In the genomic region with DNA sequence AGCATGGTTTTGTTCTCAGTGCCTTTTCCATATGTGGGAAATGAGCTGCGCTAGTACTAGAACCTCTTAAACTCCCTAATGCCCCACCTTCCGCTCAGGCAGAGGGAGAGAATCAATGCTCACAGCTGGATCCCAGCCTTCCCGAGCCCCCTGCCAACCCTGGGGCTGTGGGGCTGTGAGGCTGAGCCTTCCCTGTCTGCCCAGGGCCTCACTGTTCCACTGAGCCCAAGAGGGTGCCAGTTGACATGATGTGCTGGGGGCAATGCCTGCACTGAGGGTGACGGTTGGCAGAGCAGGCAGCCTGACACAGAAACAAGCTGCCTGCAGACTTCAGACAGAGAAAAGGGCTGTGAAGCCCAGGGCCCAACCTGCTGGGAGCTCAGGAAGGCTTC, we compare ENCODE assay signal across 1 cellular context.
TF ChIP-seq lines count a peak whose summit lies in the region.

No MANE protein-coding gene starts in this region.

TF ChIP-seq in GM12878, 131 proteins besides CTCF, POLR2A, EP300 and RAD21:
- no peak for TF ChIP-seq MEF2A (IDR thresholded peaks at IDR 0.05; ENCODE audit: insufficient read depth, low read depth, low read length)
- TF ChIP-seq, protein P1, sequence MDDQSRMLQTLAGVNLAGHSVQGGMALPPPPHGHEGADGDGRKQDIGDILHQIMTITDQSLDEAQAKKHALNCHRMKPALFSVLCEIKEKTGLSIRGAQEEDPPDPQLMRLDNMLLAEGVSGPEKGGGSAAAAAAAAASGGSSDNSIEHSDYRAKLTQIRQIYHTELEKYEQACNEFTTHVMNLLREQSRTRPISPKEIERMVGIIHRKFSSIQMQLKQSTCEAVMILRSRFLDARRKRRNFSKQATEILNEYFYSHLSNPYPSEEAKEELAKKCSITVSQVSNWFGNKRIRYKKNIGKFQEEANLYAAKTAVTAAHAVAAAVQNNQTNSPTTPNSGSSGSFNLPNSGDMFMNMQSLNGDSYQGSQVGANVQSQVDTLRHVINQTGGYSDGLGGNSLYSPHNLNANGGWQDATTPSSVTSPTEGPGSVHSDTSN (IDR thresholded peaks at IDR 0.05; ENCODE audit: insufficient replicate concordance, low read depth, low read length) = no peak
- no peak for TF ChIP-seq NRF1 (conservative IDR thresholded peaks at IDR 0.05; ENCODE audit: low read depth, low read length)
- no peak for TF ChIP-seq ZBED1 (IDR thresholded peaks at IDR 0.05; ENCODE audit: borderline replicate concordance)
- TF ChIP-seq, protein P2, sequence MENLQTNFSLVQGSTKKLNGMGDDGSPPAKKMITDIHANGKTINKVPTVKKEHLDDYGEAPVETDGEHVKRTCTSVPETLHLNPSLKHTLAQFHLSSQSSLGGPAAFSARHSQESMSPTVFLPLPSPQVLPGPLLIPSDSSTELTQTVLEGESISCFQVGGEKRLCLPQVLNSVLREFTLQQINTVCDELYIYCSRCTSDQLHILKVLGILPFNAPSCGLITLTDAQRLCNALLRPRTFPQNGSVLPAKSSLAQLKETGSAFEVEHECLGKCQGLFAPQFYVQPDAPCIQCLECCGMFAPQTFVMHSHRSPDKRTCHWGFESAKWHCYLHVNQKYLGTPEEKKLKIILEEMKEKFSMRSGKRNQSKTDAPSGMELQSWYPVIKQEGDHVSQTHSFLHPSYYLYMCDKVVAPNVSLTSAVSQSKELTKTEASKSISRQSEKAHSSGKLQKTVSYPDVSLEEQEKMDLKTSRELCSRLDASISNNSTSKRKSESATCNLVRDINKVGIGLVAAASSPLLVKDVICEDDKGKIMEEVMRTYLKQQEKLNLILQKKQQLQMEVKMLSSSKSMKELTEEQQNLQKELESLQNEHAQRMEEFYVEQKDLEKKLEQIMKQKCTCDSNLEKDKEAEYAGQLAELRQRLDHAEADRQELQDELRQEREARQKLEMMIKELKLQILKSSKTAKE (IDR thresholded peaks at IDR 0.05; ENCODE audit: low read depth, poor library complexity, severe bottlenecking) = no peak
- no peak for TF ChIP-seq WRNIP1 (IDR thresholded peaks at IDR 0.05; ENCODE audit: borderline replicate concordance, low read depth, low read length)
- no peak for TF ChIP-seq GABPA (IDR thresholded peaks at IDR 0.05; ENCODE audit: low read depth)
- TF ChIP-seq, protein P3, sequence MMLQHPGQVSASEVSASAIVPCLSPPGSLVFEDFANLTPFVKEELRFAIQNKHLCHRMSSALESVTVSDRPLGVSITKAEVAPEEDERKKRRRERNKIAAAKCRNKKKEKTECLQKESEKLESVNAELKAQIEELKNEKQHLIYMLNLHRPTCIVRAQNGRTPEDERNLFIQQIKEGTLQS (IDR thresholded peaks at IDR 0.05; ENCODE audit: borderline replicate concordance, extremely low read depth, low read depth, low read length) = no peak
